ENCODE assay signal across 1 cellular context in the genomic region with DNA sequence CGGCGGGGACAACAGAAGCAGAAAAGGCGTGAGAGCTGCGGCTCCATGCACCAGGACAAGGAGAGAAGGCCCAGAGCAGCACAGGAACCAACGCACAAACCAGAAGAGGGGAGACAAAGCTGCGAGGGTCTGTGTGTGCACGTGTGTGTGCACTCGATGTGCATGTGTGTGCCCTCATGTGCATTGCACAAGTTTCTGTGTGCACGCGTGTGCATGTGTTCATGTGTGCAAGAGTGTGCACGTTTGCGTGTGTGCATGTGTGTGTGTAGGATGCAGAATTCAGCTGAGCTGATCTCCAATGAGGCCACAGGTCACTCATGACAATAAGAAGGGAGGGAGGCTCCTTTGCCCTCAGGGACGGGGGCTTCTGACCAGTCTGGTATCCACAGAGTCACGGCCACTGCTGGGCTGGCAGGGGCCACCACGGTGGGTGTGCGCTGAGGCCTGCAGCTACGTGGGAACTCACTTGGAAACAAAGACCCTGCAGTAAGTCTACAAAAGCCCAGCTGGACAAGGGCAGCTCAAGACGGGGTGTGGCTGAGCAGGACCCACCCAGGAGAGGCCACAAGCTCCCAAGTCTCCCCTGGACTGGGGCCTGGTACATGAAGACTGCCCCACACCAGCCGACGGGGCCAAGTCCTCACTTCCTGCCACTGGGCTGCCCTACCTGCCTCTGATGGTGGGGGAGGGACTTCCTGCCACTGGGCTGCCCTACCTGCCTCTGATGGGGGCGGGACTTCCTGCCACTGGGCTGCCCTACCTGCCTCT.
A peak's percentile ranks its signal among the peaks of the same experiment; 100 is the strongest.
TF ChIP-seq lines count a peak whose summit lies in the region.

No MANE protein-coding gene starts in this region.

TF ChIP-seq in K562, 482 proteins besides CTCF, POLR2A, EP300 and RAD21:
- TF ChIP-seq FIP1L1 (IDR thresholded peaks at IDR 0.05; ENCODE audit: low read depth, low read length, poor library complexity, severe bottlenecking) (no peak), KDM1A (IDR thresholded peaks at IDR 0.05) (no peak), NR4A1 (CRISPR knock-in tag; IDR thresholded peaks at IDR 0.05) (no peak), NR4A1 (tag; IDR thresholded peaks at IDR 0.05) (no peak), GABPA (tag; conservative IDR thresholded peaks at IDR 0.05; ENCODE audit: low read depth) (peak; percentile 37; the same call in 1 of the 2 replicates)
